ENCODE assay signal across 8 cellular contexts in the genomic region with DNA sequence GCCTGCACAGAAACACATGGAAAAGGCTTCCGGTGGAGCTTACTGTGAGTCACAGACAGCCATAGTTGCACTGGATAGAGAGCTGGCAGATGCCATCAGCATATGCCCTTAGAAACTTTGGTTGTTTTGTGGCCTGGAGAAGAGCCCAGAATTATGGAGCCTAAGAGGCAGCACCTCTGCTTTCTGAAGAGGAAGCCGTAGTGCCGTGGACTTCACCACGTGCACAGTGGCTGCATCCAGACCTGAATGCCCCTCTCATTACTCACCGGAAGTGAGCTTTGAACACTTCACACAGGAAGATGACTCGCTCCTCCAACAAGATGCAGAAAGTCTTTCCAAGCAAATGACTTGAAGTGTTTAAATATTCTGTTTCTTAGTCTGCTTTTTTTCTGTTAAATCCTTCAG. TPM values are rescaled to one million over a fixed set of nuclear protein-coding genes. Genes with fewer than 3 reads are reported as not detected.
DNase-seq lines count a peak whose midpoint lies in the region; ATAC-seq lines count a peak whose summit lies in the region.

No MANE protein-coding gene starts in this region.

- H3K9me3 ChIP-seq in HUES48 (ENCODE audit: control insufficient read depth, insufficient read depth, low read length), result no peaks in the 10 kb centered on the region

- peak; percentile 97 for ATAC-seq in activated CD4-positive, CD25-positive, alpha-beta regulatory T cell treated with anti-CD3 and anti-CD28 coated beads, Interleukin-2, amount 50 U/mL, for 24 hours
- peak; percentile 78 for ATAC-seq in central memory CD8-positive, alpha-beta T cell (replicated peaks; ENCODE audit: extremely low read depth, poor library complexity, severe bottlenecking)

- no peaks in the 10 kb centered on the region for H3K27me3 Mint-ChIP-seq in central memory CD8-positive, alpha-beta T cell

- no peaks in the 10 kb centered on the region for H3K4me1 ChIP-seq in HUES48 (ENCODE audit: control insufficient read depth, insufficient read depth, low read length)

- DNase-seq in activated CD4-positive, CD25-positive, alpha-beta regulatory T cell (lab: John Stamatoyannopoulos, UW), result no peak
- DNase-seq in UCSD-AML1 (lab: John Stamatoyannopoulos, UW; ENCODE audit: unreplicated experiment), result peak; percentile 59
- DNase-seq in central memory CD8-positive, alpha-beta T cell (ENCODE audit: low spot score in 2 of 2), result peak; percentile 15 to 40
- DNase-seq in lung microvascular endothelial cell (ENCODE audit: low read depth in 2 of 2), result peak; percentile 87 to 100
- DNase-seq in stimulated activated CD8-positive, alpha-beta memory T cell treated with anti-CD3 and anti-CD28 coated beads, Interleukin-4, amount 100 ng/mL, for 24 hours (ENCODE audit: low read depth), result peak; percentile 41
- no peak for DNase-seq in iPS-NIHi11 (ENCODE audit: low spot score)

- no peaks in the 10 kb centered on the region for H3K9me3 Mint-ChIP-seq in central memory CD8-positive, alpha-beta T cell

- peaks cover 58% of the 10 kb centered on the region for H3K4me1 Mint-ChIP-seq in central memory CD8-positive, alpha-beta T cell

- H3K4me3 ChIP-seq in HUES48 (ENCODE audit: low read depth, low read length), result no peak overlapping the region

- peak overlapping the region; percentile 29 for H3K27ac ChIP-seq in HUES48 (ENCODE audit: low read depth, low read length)

- H3K27ac Mint-ChIP-seq in central memory CD8-positive, alpha-beta T cell (ENCODE audit: low read depth), result no peak overlapping the region

- no peaks in the 10 kb centered on the region for H3K36me3 ChIP-seq in HUES48 (ENCODE audit: control insufficient read depth, insufficient read depth, low read length)

- H3K27me3 ChIP-seq in HUES48 (ENCODE audit: control insufficient read depth, insufficient read depth, low read length), result no peaks in the 10 kb centered on the region

- H3K9ac ChIP-seq in HUES48 (ENCODE audit: low read depth, low read length), result no peak overlapping the region

- H3K36me3 Mint-ChIP-seq in central memory CD8-positive, alpha-beta T cell (ENCODE audit: insufficient read depth), result no peaks in the 10 kb centered on the region

- H3K4me3 Mint-ChIP-seq in central memory CD8-positive, alpha-beta T cell, result peak overlapping the region; percentile 71

RNA-seq across cellular contexts. Expression of gene JUN, which starts 28.4 kb away (rescaled TPM):
- total RNA-seq in lung microvascular endothelial cell, result 48.4 and 152 TPM in 2 replicates

RNA-seq across cellular contexts. Expression of gene MYSM1, which starts 55.6 kb away (rescaled TPM):
- 9.4 and 18.7 TPM in 2 replicates for total RNA-seq in lung microvascular endothelial cell

Comparison
In these comparisons a context has a peak if more than half of its experiments do, and no peak if none do; other contexts are left out.
1. DNase-seq: peak in UCSD-AML1 (single experiment), central memory CD8-positive, alpha-beta T cell (2 of 2), lung microvascular endothelial cell (2 of 2) and stimulated activated CD8-positive, alpha-beta memory T cell treated with anti-CD3 and anti-CD28 coated beads, Interleukin-4, amount 100 ng/mL, for 24 hours (single experiment); none in activated CD4-positive, CD25-positive, alpha-beta regulatory T cell (0 of 4) and iPS-NIHi11 (single experiment).